Comparison of ENCODE assay signal across 8 cellular contexts in the genomic region with DNA sequence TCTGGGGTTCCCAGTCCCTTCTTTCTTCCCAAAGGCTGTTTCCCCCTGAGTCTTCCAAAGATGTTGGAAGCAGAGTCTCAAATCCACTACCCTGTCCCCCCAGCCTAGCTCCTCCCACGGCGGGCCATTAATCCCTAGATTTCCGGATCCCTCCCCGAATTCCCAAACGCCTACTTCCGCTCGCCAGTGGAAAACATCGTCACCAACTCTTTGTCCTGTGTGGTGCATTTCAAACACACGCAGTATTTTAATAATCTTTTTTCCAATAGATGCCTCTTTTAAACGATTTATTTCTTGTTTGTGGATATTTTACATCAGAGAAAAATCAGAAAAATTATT. TPM values are rescaled to one million over a fixed set of nuclear protein-coding genes. Genes with fewer than 3 reads are reported as not detected.
DNase-seq lines count a peak whose midpoint lies in the region; ATAC-seq and TF ChIP-seq lines count a peak whose summit lies in the region.

No MANE protein-coding gene starts in this region.

- H3K27me3 ChIP-seq in left ventricle myocardium inferior (ENCODE audit: low read depth), result no peaks in the 10 kb centered on the region
- H3K27me3 ChIP-seq in parathyroid adenoma (ENCODE audit: control insufficient read depth, insufficient read depth, low read length), result no peaks in the 10 kb centered on the region

- H3K9ac ChIP-seq in parathyroid adenoma, result peak overlapping the region; percentile 54

- H3K79me2 ChIP-seq in parathyroid adenoma, result peaks cover 41% of the 10 kb centered on the region

- no peak for DNase-seq in stimulated activated naive CD8-positive, alpha-beta T cell treated with anti-CD3 and anti-CD28 coated beads, Interleukin-15, Interleukin-2, amounts not matched to agents 100 U/mL and 50 U/mL, for 24 hours
- DNase-seq in NCI-H345 (lab: John Stamatoyannopoulos, UW) (peak; percentile 20), anterior cingulate cortex (lab: John Stamatoyannopoulos, UW) (peak in 52 of 58 donors; percentile 9 to 80 (median 44)), left ventricle myocardium inferior (peak; percentile 66), KG1 (lab: John Stamatoyannopoulos, UW) (no peak), UCSD-AML1 (lab: John Stamatoyannopoulos, UW; ENCODE audit: unreplicated experiment) (no peak)

- H3K36me3 ChIP-seq in left ventricle myocardium inferior (peaks cover 40% of the 10 kb centered on the region), parathyroid adenoma (ENCODE audit: control insufficient read depth, insufficient read depth, low read length) (no peaks in the 10 kb centered on the region)

- H3K4me3 ChIP-seq in left ventricle myocardium inferior (peak overlapping the region; percentile 99), parathyroid adenoma (ENCODE audit: low read depth, low read length) (peak overlapping the region; percentile 98)

- no peaks in the 10 kb centered on the region for H3K27me3 Mint-ChIP-seq in stimulated activated naive CD8-positive, alpha-beta T cell treated with anti-CD3 and anti-CD28 coated beads, Interleukin-15, Interleukin-2, amounts not matched to agents 100 ng/mL and 50 ng/mL, for 24 hours

- no peak for ATAC-seq in stimulated activated naive CD8-positive, alpha-beta T cell treated with anti-CD3 and anti-CD28 coated beads, Interleukin-15, Interleukin-2, amounts not matched to agents 100 U/mL and 50 U/mL, for 24 hours

- peaks cover 61% of the 10 kb centered on the region for H3K4me1 Mint-ChIP-seq in stimulated activated naive CD8-positive, alpha-beta T cell treated with anti-CD3 and anti-CD28 coated beads, Interleukin-15, Interleukin-2, amounts not matched to agents 100 ng/mL and 50 ng/mL, for 24 hours (ENCODE audit: low read depth)

- H3K27ac Mint-ChIP-seq in stimulated activated naive CD8-positive, alpha-beta T cell treated with anti-CD3 and anti-CD28 coated beads, Interleukin-15, Interleukin-2, amounts not matched to agents 100 ng/mL and 50 ng/mL, for 24 hours, result peak overlapping the region; percentile 90

- H3K9me3 ChIP-seq in left ventricle myocardium inferior (replicated peaks) (no peaks in the 10 kb centered on the region), parathyroid adenoma (ENCODE audit: control insufficient read depth, low read length) (no peaks in the 10 kb centered on the region)

- H3K4me2 ChIP-seq in parathyroid adenoma (ENCODE audit: low read length), result peak overlapping the region; percentile 93

- no peak for TF ChIP-seq CTCF in left ventricle myocardium inferior (IDR thresholded peaks at IDR 0.05; ENCODE audit: borderline replicate concordance)
- TF ChIP-seq CTCF in parathyroid adenoma (IDR thresholded peaks at IDR 0.05), result no peak

- H3K36me3 Mint-ChIP-seq in stimulated activated naive CD8-positive, alpha-beta T cell treated with anti-CD3 and anti-CD28 coated beads, Interleukin-15, Interleukin-2, amounts not matched to agents 100 ng/mL and 50 ng/mL, for 24 hours (ENCODE audit: low read depth), result peaks cover 24% of the 10 kb centered on the region

- peak overlapping the region; percentile 99 for H3K4me3 Mint-ChIP-seq in stimulated activated naive CD8-positive, alpha-beta T cell treated with anti-CD3 and anti-CD28 coated beads, Interleukin-15, Interleukin-2, amounts not matched to agents 100 ng/mL and 50 ng/mL, for 24 hours

- peak overlapping the region; percentile 76 for H2AFZ ChIP-seq in parathyroid adenoma

- H3K9me3 Mint-ChIP-seq in stimulated activated naive CD8-positive, alpha-beta T cell treated with anti-CD3 and anti-CD28 coated beads, Interleukin-15, Interleukin-2, amounts not matched to agents 100 ng/mL and 50 ng/mL, for 24 hours, result no peaks in the 10 kb centered on the region

- H3K4me1 ChIP-seq in left ventricle myocardium inferior, result peaks cover 72% of the 10 kb centered on the region
- H3K4me1 ChIP-seq in parathyroid adenoma, result peaks cover 7% of the 10 kb centered on the region

- H3K27ac ChIP-seq in left ventricle myocardium inferior (replicated peaks) (peak overlapping the region; percentile 99), parathyroid adenoma (peak overlapping the region; percentile 90)

- intact Hi-C loops in left ventricle myocardium inferior (cut with micrococcal nuclease), result no loop called here

RNA-seq across cellular contexts. Expression of gene ZNF791, which starts 0.6 kb away (rescaled TPM):
- 15.4 TPM for total RNA-seq in left ventricle myocardium inferior

RNA-seq across cellular contexts. Expression of gene ZNF490, which starts 0.7 kb away (rescaled TPM):
- 4.1 TPM for total RNA-seq in left ventricle myocardium inferior

RNA-seq across cellular contexts. Expression of gene MAN2B1, which starts 55.2 kb away (rescaled TPM):
- total RNA-seq in left ventricle myocardium inferior, result 26.7 TPM

RNA-seq across cellular contexts. Expression of gene WDR83, which starts 55.3 kb away (rescaled TPM):
- total RNA-seq in left ventricle myocardium inferior, result 8.4 TPM

Comparison
In these comparisons a context has a peak if more than half of its experiments do, and no peak if none do; other contexts are left out.
1. DNase-seq: peak in NCI-H345 (single experiment), anterior cingulate cortex (52 of 58) and left ventricle myocardium inferior (single experiment); none in stimulated activated naive CD8-positive, alpha-beta T cell treated with anti-CD3 and anti-CD28 coated beads, Interleukin-15, Interleukin-2, amounts not matched to agents 100 U/mL and 50 U/mL, for 24 hours (single experiment), KG1 (single experiment) and UCSD-AML1 (single experiment).